8 cellular contexts compared by ENCODE assay signal in genomic region chr9:137187386-137187785, GRCh38. TPM values are rescaled to one million over a fixed set of nuclear protein-coding genes. Genes with fewer than 3 reads are reported as not detected.
DNase-seq lines count a peak whose midpoint lies in the region; ATAC-seq, FAIRE-seq and TF ChIP-seq lines count a peak whose summit lies in the region.

No MANE protein-coding gene starts in this region.

- ATAC-seq in left cardiac atrium = no peak

- H3K27me3 ChIP-seq in left ventricle myocardium inferior (ENCODE audit: low read depth) (no peaks in the 10 kb centered on the region), breast epithelium (no peaks in the 10 kb centered on the region), mucosa of rectum (ENCODE audit: control insufficient read depth in 2 of 2, insufficient read depth in 2 of 2, low read length in 2 of 2) (no peaks in the 10 kb centered on the region)

- no peak for TF ChIP-seq CTCF in left ventricle myocardium inferior (IDR thresholded peaks at IDR 0.05; ENCODE audit: borderline replicate concordance)
- TF ChIP-seq CTCF in breast epithelium (IDR thresholded peaks at IDR 0.05) = no peak

- no peak overlapping the region for H3K27ac ChIP-seq in left ventricle myocardium inferior (replicated peaks)
- H3K27ac ChIP-seq in breast epithelium = no peak overlapping the region
- no peak overlapping the region for H3K27ac ChIP-seq in mucosa of rectum (ENCODE audit: low read depth in 2 of 2, low read length in 2 of 2)

- H3K4me1 ChIP-seq in left ventricle myocardium inferior (peaks cover 71% of the 10 kb centered on the region), breast epithelium (peaks cover 28 to 31% of the 10 kb centered on the region in 2 donors), mucosa of rectum (ENCODE audit: control insufficient read depth in 2 of 2, insufficient read depth in 2 of 2, low read length in 2 of 2) (peaks cover 38 to 41% of the 10 kb centered on the region in 2 donors)

- intact Hi-C loops in left ventricle myocardium inferior (cut with micrococcal nuclease) (no loop called here), left cardiac atrium (cut with DNase I) (loop anchor here in 1 of 2 donors (10.0 kb wide), 1 partner anchor 63 kb away; no protein-coding TSS in a partner anchor), breast epithelium (cut with DNase I; ENCODE audit: low total_unique reads) (loop anchor here (2.0 kb wide), 1 partner anchor 71 kb away; no protein-coding TSS in a partner anchor)

- no peak for TF ChIP-seq POLR2A in breast epithelium (IDR thresholded peaks at IDR 0.05)

- H3K4me3 ChIP-seq in left ventricle myocardium inferior (peak overlapping the region; percentile 100), breast epithelium (peak overlapping the region; percentile 96 to 100 (median 99)), mucosa of rectum (ENCODE audit: low read length in 2 of 2) (peak overlapping the region; percentile 84 to 97)

- H3K9me3 ChIP-seq in left ventricle myocardium inferior (replicated peaks) (no peaks in the 10 kb centered on the region), breast epithelium (no peaks in the 10 kb centered on the region), mucosa of rectum (ENCODE audit: control insufficient read depth in 2 of 2, low read length in 2 of 2) (no peaks in the 10 kb centered on the region)

- H3K9ac ChIP-seq in mucosa of rectum (ENCODE audit: low read depth in 1 of 2, low read length in 2 of 2) = peak overlapping the region in 1 of 2 donors; percentile 86

- H3K36me3 ChIP-seq in left ventricle myocardium inferior (peaks cover 68% of the 10 kb centered on the region), breast epithelium (no peaks in the 10 kb centered on the region), mucosa of rectum (ENCODE audit: control insufficient read depth in 2 of 2, insufficient read depth in 2 of 2, low read length in 2 of 2) (peaks cover 54 to 60% of the 10 kb centered on the region in 2 donors)

- no peak for FAIRE-seq in GM19239 (lab: Jason Lieb, UNC)

- no peak for DNase-seq in left ventricle myocardium inferior
- DNase-seq in left cardiac atrium = no peak
- DNase-seq in breast epithelium (ENCODE audit: low spot score in 2 of 2) = no peak
- DNase-seq in GM19239 (ENCODE audit: insufficient read length, low spot score) = no peak
- DNase-seq in NAMALWA (ENCODE audit: low spot score) = no peak
- DNase-seq in HCEC 1CT = no peak
- no peak for DNase-seq in GM03348 (ENCODE audit: low spot score)

RNA-seq across cellular contexts. Expression of gene ANAPC2, which starts 1.0 kb away (rescaled TPM):
- 34.7 TPM for total RNA-seq in left ventricle myocardium inferior
- total RNA-seq in left cardiac atrium = 10 to 100 TPM; 31.2 to 32.5 TPM
- 10 to 100 TPM; 32.0 to 35.7 (median 32.9) TPM for total RNA-seq in breast epithelium

RNA-seq across cellular contexts. Expression of gene SSNA1, which starts 1.1 kb away (rescaled TPM):
- total RNA-seq in left ventricle myocardium inferior = 72.3 TPM
- 10 to 100 TPM; 53.1 to 55.1 TPM for total RNA-seq in left cardiac atrium
- 10 to 100 TPM; 75.0 to 92.8 (median 82.7) TPM for total RNA-seq in breast epithelium

RNA-seq across cellular contexts. Expression of gene TPRN, which starts 13.2 kb away (rescaled TPM):
- total RNA-seq in left ventricle myocardium inferior (18.0 TPM), left cardiac atrium (10 to 100 TPM in 1 of 2 donors, 1 to 10 TPM in 1; 7.6 to 11.4 TPM), breast epithelium (1 to 10 TPM; 4.0 to 9.2 (median 8.5) TPM)

RNA-seq across cellular contexts. Expression of gene TMEM210, which starts 15.5 kb away (rescaled TPM):
- not detected for total RNA-seq in left ventricle myocardium inferior
- total RNA-seq in left cardiac atrium = not detected
- total RNA-seq in breast epithelium = not detected

RNA-seq across cellular contexts. Expression of gene LRRC26, which starts 17.5 kb away (rescaled TPM):
- total RNA-seq in left ventricle myocardium inferior = not detected
- not detected for total RNA-seq in left cardiac atrium
- 1 to 10 TPM in 2 of 3 donors, not detected in 1; 7.8 to 9.2 TPM for total RNA-seq in breast epithelium
